12 cellular contexts compared by ENCODE assay signal in genomic region chrX:118736394-118737010, GRCh38.
DNase-seq lines count a peak whose midpoint lies in the region; ATAC-seq, FAIRE-seq and TF ChIP-seq lines count a peak whose summit lies in the region.
"Had no signal": no experiment of that assay in that cellular context is flagged by ENCODE, and none has a peak within 500 bp of the region (broad histone marks: within the 10 kb centered on the region; RNA-seq: fewer than 3 reads in every experiment).

No MANE protein-coding gene starts in this region.

- DNase-seq in kidney tubule cell (ENCODE audit: low spot score), result peak; percentile 27
- no peak for DNase-seq in H54 (ENCODE audit: insufficient read length, low spot score)
- DNase-seq in nucleus accumbens (lab: John Stamatoyannopoulos, UW), result no peak
- DNase-seq in NCI-H1694 (lab: John Stamatoyannopoulos, UW), result no peak
- DNase-seq in activated CD4-positive, alpha-beta T cell treated with anti-CD3 and anti-CD28 coated beads for 48 hours, result no peak
- DNase-seq: foreskin keratinocyte; kidney; stimulated activated CD4-positive, alpha-beta T cell treated with anti-CD3 and anti-CD28 coated beads, Interleukin-12 subunit alpha, Interleukin-12 subunit beta, amount 100 ng/mL, for 4 hours; stimulated activated CD8-positive, alpha-beta memory T cell treated with anti-CD3 and anti-CD28 coated beads, Interleukin-4, amount 100 ng/mL, for 48 hours had no signal

- FAIRE-seq in H54 (lab: Jason Lieb, UNC), result no peak

- ATAC-seq in GM18520 (IDR thresholded peaks at IDR 0.05; ENCODE audit: unreplicated experiment) (peak; percentile 83), GM21576 (IDR thresholded peaks at IDR 0.05; ENCODE audit: unreplicated experiment) (peak; percentile 82), HG03354 (IDR thresholded peaks at IDR 0.05; ENCODE audit: poor library complexity, severe bottlenecking, unreplicated experiment) (peak; percentile 87)
- ATAC-seq: foreskin keratinocyte had no signal

- no peak for TF ChIP-seq POLR2A in H54 (IDR thresholded peaks at IDR 0.05; ENCODE audit: low read depth, low read length)
